Comparison of ENCODE assay signal across 1 cellular context in genomic region chr1:179876289-179876715, GRCh38.
TF ChIP-seq lines count a peak whose summit lies in the region.

No MANE protein-coding gene starts in this region.

TF ChIP-seq in K562, 482 proteins besides CTCF, POLR2A, EP300 and RAD21 (continued from another document and continues in another):
- TF ChIP-seq RBM17 (IDR thresholded peaks at IDR 0.05; ENCODE audit: borderline replicate concordance, low read depth, low read length) = no peak
- TF ChIP-seq TEAD1 (CRISPR knock-in tag; IDR thresholded peaks at IDR 0.05) = peak; percentile 88 to 95; a peak in 3 of 4 replicates
- no peak for TF ChIP-seq SRSF7 (optimal IDR thresholded peaks at IDR 0.05; ENCODE audit: low read depth, low read length)
- no peak for TF ChIP-seq TCF7 (IDR thresholded peaks at IDR 0.05; ENCODE audit: borderline replicate concordance)
- TF ChIP-seq, protein P1, sequence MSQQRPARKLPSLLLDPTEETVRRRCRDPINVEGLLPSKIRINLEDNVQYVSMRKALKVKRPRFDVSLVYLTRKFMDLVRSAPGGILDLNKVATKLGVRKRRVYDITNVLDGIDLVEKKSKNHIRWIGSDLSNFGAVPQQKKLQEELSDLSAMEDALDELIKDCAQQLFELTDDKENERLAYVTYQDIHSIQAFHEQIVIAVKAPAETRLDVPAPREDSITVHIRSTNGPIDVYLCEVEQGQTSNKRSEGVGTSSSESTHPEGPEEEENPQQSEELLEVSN (IDR thresholded peaks at IDR 0.05; ENCODE audit: borderline replicate concordance in 1 of 2, extremely low read depth in 1 of 2, insufficient read depth in 1 of 2, insufficient read length in 1 of 2, low read depth in 1 of 2, low read length in 1 of 2, poor library complexity in 1 of 2, severe bottlenecking in 1 of 2) = no peak
- TF ChIP-seq RBM14 (IDR thresholded peaks at IDR 0.05; ENCODE audit: borderline replicate concordance, insufficient read depth, low read depth, low read length) = no peak
- no peak for TF ChIP-seq ZNF764 (CRISPR knock-in tag; IDR thresholded peaks at IDR 0.05; ENCODE audit: low read depth)
- TF ChIP-seq ZEB2 (IDR thresholded peaks at IDR 0.05) = peak; percentile 89
- TF ChIP-seq ZNF79 (CRISPR knock-in tag; IDR thresholded peaks at IDR 0.05; ENCODE audit: low read depth) = no peak
- peak; percentile 80 for TF ChIP-seq DACH1 (IDR thresholded peaks at IDR 0.05; ENCODE audit: partially characterized antibody)
- peak in 1 of 2 experiments; percentile 44; a peak in 1 of 4 replicates for TF ChIP-seq ZNF318 (IDR thresholded peaks at IDR 0.05; ENCODE audit: borderline replicate concordance in 1 of 2, low read depth in 1 of 2)
- peak; percentile 35 for TF ChIP-seq MAFG (tag; conservative IDR thresholded peaks at IDR 0.05)
- no peak for TF ChIP-seq ZNF121 (CRISPR knock-in tag; conservative IDR thresholded peaks at IDR 0.05)
- TF ChIP-seq ELF2 (CRISPR knock-in tag; IDR thresholded peaks at IDR 0.05) = 0 out of 2 replicates have a peak, but pooled peaks have one; percentile 51
- TF ChIP-seq HEY1 (CRISPR knock-in tag; IDR thresholded peaks at IDR 0.05; ENCODE audit: borderline replicate concordance) = no peak
- no peak for TF ChIP-seq ZNF239 (CRISPR knock-in tag; IDR thresholded peaks at IDR 0.05)
- no peak for TF ChIP-seq EZH2 (IDR thresholded peaks at IDR 0.05; ENCODE audit: borderline replicate concordance, low read depth, low read length)
- TF ChIP-seq FOXP4 (CRISPR knock-in tag; IDR thresholded peaks at IDR 0.05; ENCODE audit: borderline replicate concordance) = no peak
- no peak for TF ChIP-seq MLLT1 (IDR thresholded peaks at IDR 0.05)
- TF ChIP-seq ZNF699 (CRISPR knock-in tag; IDR thresholded peaks at IDR 0.05; ENCODE audit: insufficient replicate concordance) = no peak
- no peak for TF ChIP-seq STAT5A (IDR thresholded peaks at IDR 0.05; ENCODE audit: borderline replicate concordance, low read length)
- TF ChIP-seq MYBL2 (IDR thresholded peaks at IDR 0.05; ENCODE audit: low read depth) = no peak
- no peak for TF ChIP-seq MYBL2 (CRISPR knock-in tag; IDR thresholded peaks at IDR 0.05; ENCODE audit: borderline replicate concordance)
- no peak for TF ChIP-seq DIDO1 (tag; IDR thresholded peaks at IDR 0.05; ENCODE audit: low read depth)
- TF ChIP-seq MEIS2 (IDR thresholded peaks at IDR 0.05; ENCODE audit: partially characterized antibody) = no peak
- TF ChIP-seq LCOR (CRISPR knock-in tag; IDR thresholded peaks at IDR 0.05) = peak; percentile 45; the same call in 1 of the 2 replicates
- TF ChIP-seq ARNT (IDR thresholded peaks at IDR 0.05) = 0 out of 4 replicates have a peak, but pooled peaks of 1 of the 2 experiments have one; percentile 11
- no peak for TF ChIP-seq ZNF785 (CRISPR knock-in tag; IDR thresholded peaks at IDR 0.05)
- no peak for TF ChIP-seq RBBP5 (IDR thresholded peaks at IDR 0.05; ENCODE audit: borderline replicate concordance, insufficient read depth, low read length, poor library complexity, severe bottlenecking)
- TF ChIP-seq, protein P2, sequence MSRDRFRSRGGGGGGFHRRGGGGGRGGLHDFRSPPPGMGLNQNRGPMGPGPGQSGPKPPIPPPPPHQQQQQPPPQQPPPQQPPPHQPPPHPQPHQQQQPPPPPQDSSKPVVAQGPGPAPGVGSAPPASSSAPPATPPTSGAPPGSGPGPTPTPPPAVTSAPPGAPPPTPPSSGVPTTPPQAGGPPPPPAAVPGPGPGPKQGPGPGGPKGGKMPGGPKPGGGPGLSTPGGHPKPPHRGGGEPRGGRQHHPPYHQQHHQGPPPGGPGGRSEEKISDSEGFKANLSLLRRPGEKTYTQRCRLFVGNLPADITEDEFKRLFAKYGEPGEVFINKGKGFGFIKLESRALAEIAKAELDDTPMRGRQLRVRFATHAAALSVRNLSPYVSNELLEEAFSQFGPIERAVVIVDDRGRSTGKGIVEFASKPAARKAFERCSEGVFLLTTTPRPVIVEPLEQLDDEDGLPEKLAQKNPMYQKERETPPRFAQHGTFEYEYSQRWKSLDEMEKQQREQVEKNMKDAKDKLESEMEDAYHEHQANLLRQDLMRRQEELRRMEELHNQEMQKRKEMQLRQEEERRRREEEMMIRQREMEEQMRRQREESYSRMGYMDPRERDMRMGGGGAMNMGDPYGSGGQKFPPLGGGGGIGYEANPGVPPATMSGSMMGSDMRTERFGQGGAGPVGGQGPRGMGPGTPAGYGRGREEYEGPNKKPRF (IDR thresholded peaks at IDR 0.05; ENCODE audit: low read depth, low read length) = no peak
- TF ChIP-seq NRF1 (conservative IDR thresholded peaks at IDR 0.05 in 1 of 2, IDR thresholded peaks at IDR 0.05 in 1 of 2) = no peak
- no peak for TF ChIP-seq ZNF23 (CRISPR knock-in tag; IDR thresholded peaks at IDR 0.05)
- no peak for TF ChIP-seq POLR3G (IDR thresholded peaks at IDR 0.05; ENCODE audit: extremely low read depth, insufficient read length, insufficient replicate concordance)
- peak; percentile 93 for TF ChIP-seq DPF2 (IDR thresholded peaks at IDR 0.05)
- no peak for TF ChIP-seq ELK1 (CRISPR knock-in tag; IDR thresholded peaks at IDR 0.05)
- TF ChIP-seq IRF9 (tag; IDR thresholded peaks at IDR 0.05) = peak; percentile 68; the same call in 1 of the 2 replicates
- no peak for TF ChIP-seq MCM7 (IDR thresholded peaks at IDR 0.05)
- TF ChIP-seq, protein P3, sequence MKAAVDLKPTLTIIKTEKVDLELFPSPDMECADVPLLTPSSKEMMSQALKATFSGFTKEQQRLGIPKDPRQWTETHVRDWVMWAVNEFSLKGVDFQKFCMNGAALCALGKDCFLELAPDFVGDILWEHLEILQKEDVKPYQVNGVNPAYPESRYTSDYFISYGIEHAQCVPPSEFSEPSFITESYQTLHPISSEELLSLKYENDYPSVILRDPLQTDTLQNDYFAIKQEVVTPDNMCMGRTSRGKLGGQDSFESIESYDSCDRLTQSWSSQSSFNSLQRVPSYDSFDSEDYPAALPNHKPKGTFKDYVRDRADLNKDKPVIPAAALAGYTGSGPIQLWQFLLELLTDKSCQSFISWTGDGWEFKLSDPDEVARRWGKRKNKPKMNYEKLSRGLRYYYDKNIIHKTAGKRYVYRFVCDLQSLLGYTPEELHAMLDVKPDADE (conservative IDR thresholded peaks at IDR 0.05; ENCODE audit: control insufficient read depth, low read depth, low read length) = no peak
- TF ChIP-seq, protein P4, sequence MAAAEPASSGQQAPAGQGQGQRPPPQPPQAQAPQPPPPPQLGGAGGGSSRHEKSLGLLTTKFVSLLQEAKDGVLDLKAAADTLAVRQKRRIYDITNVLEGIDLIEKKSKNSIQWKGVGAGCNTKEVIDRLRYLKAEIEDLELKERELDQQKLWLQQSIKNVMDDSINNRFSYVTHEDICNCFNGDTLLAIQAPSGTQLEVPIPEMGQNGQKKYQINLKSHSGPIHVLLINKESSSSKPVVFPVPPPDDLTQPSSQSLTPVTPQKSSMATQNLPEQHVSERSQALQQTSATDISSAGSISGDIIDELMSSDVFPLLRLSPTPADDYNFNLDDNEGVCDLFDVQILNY (CRISPR knock-in tag; IDR thresholded peaks at IDR 0.05) = no peak
- no peak for TF ChIP-seq CHCHD3 (CRISPR knock-in tag; IDR thresholded peaks at IDR 0.05)
- no peak for TF ChIP-seq NFATC3 (IDR thresholded peaks at IDR 0.05)
- TF ChIP-seq, protein P5, sequence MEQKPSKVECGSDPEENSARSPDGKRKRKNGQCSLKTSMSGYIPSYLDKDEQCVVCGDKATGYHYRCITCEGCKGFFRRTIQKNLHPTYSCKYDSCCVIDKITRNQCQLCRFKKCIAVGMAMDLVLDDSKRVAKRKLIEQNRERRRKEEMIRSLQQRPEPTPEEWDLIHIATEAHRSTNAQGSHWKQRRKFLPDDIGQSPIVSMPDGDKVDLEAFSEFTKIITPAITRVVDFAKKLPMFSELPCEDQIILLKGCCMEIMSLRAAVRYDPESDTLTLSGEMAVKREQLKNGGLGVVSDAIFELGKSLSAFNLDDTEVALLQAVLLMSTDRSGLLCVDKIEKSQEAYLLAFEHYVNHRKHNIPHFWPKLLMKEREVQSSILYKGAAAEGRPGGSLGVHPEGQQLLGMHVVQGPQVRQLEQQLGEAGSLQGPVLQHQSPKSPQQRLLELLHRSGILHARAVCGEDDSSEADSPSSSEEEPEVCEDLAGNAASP (IDR thresholded peaks at IDR 0.05) = no peak
